ENCODE assay signal across 8 cellular contexts in the genomic region with DNA sequence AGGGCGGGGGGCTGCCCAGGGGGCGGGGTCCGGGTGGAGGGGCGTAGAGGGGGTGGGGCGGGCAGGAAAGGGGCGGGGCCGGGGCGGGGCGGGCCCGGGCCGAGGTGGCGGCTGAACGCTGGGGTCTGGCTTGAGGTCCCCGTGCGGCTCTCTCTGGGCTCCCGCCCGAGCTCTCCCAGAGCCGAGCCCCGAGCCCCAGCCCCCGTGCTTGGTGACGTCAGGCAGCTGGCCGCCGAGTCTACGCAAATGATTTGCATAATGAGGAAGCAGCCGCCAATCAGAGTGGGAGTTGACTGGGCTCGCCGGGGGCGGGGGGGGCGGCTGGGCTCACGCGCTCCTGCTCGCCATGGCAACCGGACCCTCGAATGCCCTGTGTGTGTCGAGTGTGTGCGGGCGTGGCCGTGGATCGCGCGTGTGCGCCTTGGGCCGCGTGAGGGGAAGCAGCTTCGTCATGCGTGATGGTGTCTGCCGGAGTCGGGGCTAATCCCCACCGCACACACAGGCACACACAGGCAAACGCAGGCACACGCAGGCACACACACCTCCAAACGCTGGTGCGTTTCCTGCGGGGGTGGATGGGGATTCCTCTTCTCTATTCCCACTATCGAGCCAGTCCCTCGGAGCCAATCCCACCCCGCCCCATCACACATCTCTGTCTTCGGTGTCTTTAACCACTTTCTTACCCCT. TPM values are rescaled to one million over a fixed set of nuclear protein-coding genes. Genes with fewer than 3 reads are reported as not detected.
DNase-seq lines count a peak whose midpoint lies in the region; ATAC-seq and TF ChIP-seq lines count a peak whose summit lies in the region.

A gene (minus strand): TSS at position 173 of the 687 bp plus-strand sequence. CDS start 283 bp downstream, outside the sequence.

- H3K9ac ChIP-seq in neural progenitor cell: no peak within 1 kb of the TSS

- H3K27ac ChIP-seq in neural progenitor cell: no peak within 1 kb of the TSS

- no peak for TF ChIP-seq CTCF in foreskin fibroblast (IDR thresholded peaks at IDR 0.05; ENCODE audit: low read depth, low read length)
- TF ChIP-seq CTCF in neural progenitor cell (IDR thresholded peaks at IDR 0.05): no peak

- peaks cover 3% of the 10 kb centered on the region for H3K9me3 Mint-ChIP-seq in neural progenitor cell
- H3K9me3 Mint-ChIP-seq in stimulated activated naive CD8-positive, alpha-beta T cell treated with anti-CD3 and anti-CD28 coated beads, Interleukin-15, amount 100 ng/mL, for 72 hours: peaks cover 14 to 23% of the 10 kb centered on the region in 2 donors

- H3K27ac Mint-ChIP-seq in neural progenitor cell: peak within 1 kb of the TSS; percentile 54
- peak within 1 kb of the TSS in 1 of 2 donors; percentile 68 for H3K27ac Mint-ChIP-seq in stimulated activated naive CD8-positive, alpha-beta T cell treated with anti-CD3 and anti-CD28 coated beads, Interleukin-15, amount 100 ng/mL, for 72 hours

- H3K4me3 Mint-ChIP-seq in neural progenitor cell: peak within 1 kb of the TSS; percentile 89
- H3K4me3 Mint-ChIP-seq in stimulated activated naive CD8-positive, alpha-beta T cell treated with anti-CD3 and anti-CD28 coated beads, Interleukin-15, amount 100 ng/mL, for 72 hours: peak within 1 kb of the TSS; percentile 74 to 88

- peaks cover 54% of the 10 kb centered on the region for H3K27me3 ChIP-seq in neural progenitor cell

- peak within 1 kb of the TSS; percentile 56 to 61 for H3K4me3 ChIP-seq in foreskin fibroblast (ENCODE audit: low read depth in 1 of 2, low read length in 2 of 2)
- peak within 1 kb of the TSS; percentile 46 for H3K4me3 ChIP-seq in neural progenitor cell

- no peaks in the 10 kb centered on the region for H3K79me2 ChIP-seq in neural progenitor cell (ENCODE audit: low read depth)

- ATAC-seq in GM19452 (IDR thresholded peaks at IDR 0.05; ENCODE audit: unreplicated experiment): peak; percentile 71
- peak; percentile 86 for ATAC-seq in stimulated activated naive CD8-positive, alpha-beta T cell treated with anti-CD3 and anti-CD28 coated beads, Interleukin-15, amount 100 ng/mL, for 72 hours

- H3K9me3 ChIP-seq in neural progenitor cell (ENCODE audit: low read depth): no peaks in the 10 kb centered on the region

- no peaks in the 10 kb centered on the region for H3K36me3 Mint-ChIP-seq in neural progenitor cell

- peaks cover 13% of the 10 kb centered on the region for H3K4me1 Mint-ChIP-seq in neural progenitor cell
- peaks cover 18% of the 10 kb centered on the region for H3K4me1 Mint-ChIP-seq in stimulated activated naive CD8-positive, alpha-beta T cell treated with anti-CD3 and anti-CD28 coated beads, Interleukin-15, amount 100 ng/mL, for 72 hours

- no peaks in the 10 kb centered on the region for H3K36me3 ChIP-seq in neural progenitor cell

- H3K4me2 ChIP-seq in neural progenitor cell: peak within 1 kb of the TSS; percentile 78

- H4K20me1 ChIP-seq in neural progenitor cell (ENCODE audit: low read depth): peaks cover 19% of the 10 kb centered on the region

- DNase-seq in AG20443 (ENCODE audit: low spot score) (peak; percentile 90), Kasumi-1 (lab: John Stamatoyannopoulos, UW) (peak; percentile 77 to 84), SIG-M5 (lab: John Stamatoyannopoulos, UW) (peak; percentile 31), foreskin fibroblast (peak; percentile 63 to 87), neural progenitor cell (ENCODE audit: low spot score) (peak; percentile 99)
- DNase-seq in activated gamma-delta T cell treated with anti-CD3 and anti-CD28 coated beads, Interleukin-2, amount 50 U/mL, for 16 hours (ENCODE audit: low read depth): peak; percentile 57
- DNase-seq in stimulated activated naive CD8-positive, alpha-beta T cell treated with anti-CD3 and anti-CD28 coated beads, Interleukin-15, amount 100 ng/mL, for 72 hours: peak; percentile 56 to 63

- H3F3A ChIP-seq in neural progenitor cell (ENCODE audit: low read depth): peaks cover 18% of the 10 kb centered on the region

- peaks cover 13% of the 10 kb centered on the region for H3K27me3 Mint-ChIP-seq in neural progenitor cell (ENCODE audit: insufficient read depth, low read depth)
- H3K27me3 Mint-ChIP-seq in stimulated activated naive CD8-positive, alpha-beta T cell treated with anti-CD3 and anti-CD28 coated beads, Interleukin-15, amount 100 ng/mL, for 72 hours: peaks cover 13% of the 10 kb centered on the region

- peak within 1 kb of the TSS; percentile 2 for H2AFZ ChIP-seq in neural progenitor cell (replicated peaks)

- peaks cover 5% of the 10 kb centered on the region for H3K4me1 ChIP-seq in neural progenitor cell

RNA-seq across cellular contexts. Expression of the gene that starts here (rescaled TPM):
- total RNA-seq in neural progenitor cell (ENCODE audit: low replicate concordance): 0.19 and 0.95 TPM in 2 replicates

Comparison
In these comparisons a context has a peak if more than half of its experiments do, and no peak if none do; other contexts are left out.
1. Peak in DNase-seq, H3K4me3 ChIP-seq and H3K4me2 ChIP-seq in neural progenitor cell; RNA of the gene not detected or under 1 TPM.
2. DNase-seq: peak in every context shown above with its lines; median percentile 99 in neural progenitor cell; 90 in AG20443; 80 in Kasumi-1; 75 in foreskin fibroblast; 60 in stimulated activated naive CD8-positive, alpha-beta T cell treated with anti-CD3 and anti-CD28 coated beads, Interleukin-15, amount 100 ng/mL, for 72 hours; 57 in activated gamma-delta T cell treated with anti-CD3 and anti-CD28 coated beads, Interleukin-2, amount 50 U/mL, for 16 hours; 31 in SIG-M5.